10 cellular contexts compared by ENCODE assay signal in the genomic region with DNA sequence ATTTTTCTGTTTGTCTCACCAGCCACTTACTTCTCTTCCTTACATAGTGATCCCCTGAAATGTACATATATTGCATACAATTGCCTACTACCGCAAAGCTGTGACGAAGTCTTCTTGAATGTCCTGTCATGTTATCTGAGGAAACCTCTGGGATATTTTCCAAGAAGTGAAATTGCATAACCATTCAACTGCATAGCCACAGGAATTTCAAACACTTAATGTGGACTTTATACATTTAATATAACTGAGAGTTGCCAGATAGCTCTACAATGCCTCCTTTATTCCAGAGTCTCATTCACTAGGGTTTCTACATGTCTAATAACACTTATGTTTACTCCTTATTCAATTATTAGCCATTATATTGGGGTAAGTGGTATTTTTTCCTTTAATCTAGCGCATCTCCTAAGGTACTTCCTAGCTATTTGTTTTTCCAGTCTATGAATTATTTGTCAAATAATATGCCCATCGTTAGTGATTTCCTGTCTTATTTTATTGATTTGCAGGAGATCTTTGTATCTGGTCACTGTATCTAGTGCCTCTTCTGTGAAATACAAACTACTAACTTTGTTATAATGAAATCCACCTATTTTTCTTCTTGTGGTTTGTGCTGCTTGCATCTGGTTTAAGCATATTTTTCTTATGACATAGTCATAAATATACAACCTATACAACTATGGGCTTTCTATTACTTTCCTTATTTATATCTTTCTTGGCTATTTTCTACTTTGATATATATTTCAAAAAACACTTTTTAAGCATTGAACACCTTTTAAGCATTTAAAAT.
DNase-seq lines count a peak whose midpoint lies in the region; ATAC-seq and TF ChIP-seq lines count a peak whose summit lies in the region.
"Had no signal": no experiment of that assay in that cellular context is flagged by ENCODE, and none has a peak within 500 bp of the region (broad histone marks: within the 10 kb centered on the region; RNA-seq: fewer than 3 reads in every experiment).

No MANE protein-coding gene starts in this region.

- DNase-seq in HCEC 1CT (peak; percentile 86), SJCRH30 (peak; percentile 48 to 87), fibroblast of lung (ENCODE audit: low read depth in 2 of 2) (peak; percentile 99 to 100), smooth muscle cell (lab: John Stamatoyannopoulos, UW; ENCODE audit: unreplicated experiment) (no peak), hypothalamus (lab: John Stamatoyannopoulos, UW) (no peak), heart right ventricle (no peak)
- DNase-seq: anterior cingulate cortex, MM.1S had no signal

- H3K79me2 ChIP-seq in fibroblast of lung (ENCODE audit: control insufficient read depth, insufficient read depth, low read length) (no peaks in the 10 kb centered on the region), smooth muscle cell (ENCODE audit: low read depth) (no peaks in the 10 kb centered on the region)
- H3K79me2 ChIP-seq: parathyroid adenoma had no signal

- intact Hi-C loops in heart right ventricle (cut with DNase I) = no loop called here

- ATAC-seq in HG02885 (IDR thresholded peaks at IDR 0.05; ENCODE audit: poor library complexity, unreplicated experiment) (no peak), heart right ventricle (no peak)

- H3K27ac ChIP-seq in SJCRH30 (peak overlapping the region; percentile 63), fibroblast of lung (ENCODE audit: insufficient read depth, low read length) (peak overlapping the region; percentile 73), smooth muscle cell (ENCODE audit: low read depth) (peak overlapping the region; percentile 87), heart right ventricle (no peak overlapping the region)
- H3K27ac ChIP-seq: parathyroid adenoma had no signal

- WGBS in smooth muscle cell (ENCODE audit: low lambda C conversion rate) = 43% methylated on average over 4 of the region's 4 CpGs
- WGBS in heart right ventricle, 2 donors = 22 to 39% methylated on average over 4 of the region's 4 CpGs

- TF ChIP-seq CTCF in fibroblast of lung (conservative IDR thresholded peaks at IDR 0.05 in 1 of 2, IDR thresholded peaks at IDR 0.05 in 1 of 2; ENCODE audit: low read depth in 1 of 2, low read length in 2 of 2) (no peak), smooth muscle cell (IDR thresholded peaks at IDR 0.05; ENCODE audit: borderline replicate concordance, insufficient read depth, poor library complexity, severe bottlenecking) (no peak), heart right ventricle (IDR thresholded peaks at IDR 0.05) (no peak)

- no peak overlapping the region for H2AFZ ChIP-seq in fibroblast of lung (ENCODE audit: low read length)
- H2AFZ ChIP-seq in smooth muscle cell (ENCODE audit: low read depth) = no peak overlapping the region
- H2AFZ ChIP-seq: parathyroid adenoma had no signal

- H3K4me1 ChIP-seq in SJCRH30 (peaks cover 21% of the 10 kb centered on the region), fibroblast of lung (ENCODE audit: control insufficient read depth, extremely low read depth, insufficient read depth, low read length) (peaks cover 12% of the 10 kb centered on the region), smooth muscle cell (ENCODE audit: low read depth) (peaks cover 20% of the 10 kb centered on the region), heart right ventricle (peaks cover 0 to 3% (median 0%) of the 10 kb centered on the region in 9 donors)
- H3K4me1 ChIP-seq: parathyroid adenoma had no signal

- H3K36me3 ChIP-seq in SJCRH30 (no peaks in the 10 kb centered on the region), fibroblast of lung (ENCODE audit: control insufficient read depth, insufficient read depth, low read length) (no peaks in the 10 kb centered on the region), smooth muscle cell (ENCODE audit: low read depth) (no peaks in the 10 kb centered on the region), heart right ventricle (no peaks in the 10 kb centered on the region)

- peak overlapping the region; percentile 72 for H3K4me2 ChIP-seq in fibroblast of lung (ENCODE audit: extremely low read depth, insufficient read depth, low read length)
- peak overlapping the region; percentile 79 for H3K4me2 ChIP-seq in smooth muscle cell

- no peaks in the 10 kb centered on the region for H4K20me1 ChIP-seq in fibroblast of lung (ENCODE audit: control insufficient read depth, extremely low read depth, insufficient read depth, low read length)
- no peaks in the 10 kb centered on the region for H4K20me1 ChIP-seq in smooth muscle cell (ENCODE audit: low read depth)

- no peaks in the 10 kb centered on the region for H3F3A ChIP-seq in smooth muscle cell (ENCODE audit: low read depth)

- H3K27me3 ChIP-seq in SJCRH30 = no peaks in the 10 kb centered on the region
- H3K27me3 ChIP-seq in fibroblast of lung (ENCODE audit: control insufficient read depth, insufficient read depth, low read length) = no peaks in the 10 kb centered on the region
- H3K27me3 ChIP-seq in smooth muscle cell (ENCODE audit: low read depth) = no peaks in the 10 kb centered on the region
- no peaks in the 10 kb centered on the region for H3K27me3 ChIP-seq in heart right ventricle

- H3K9ac ChIP-seq in fibroblast of lung (ENCODE audit: insufficient read depth, low read length) (no peak overlapping the region), smooth muscle cell (ENCODE audit: low read depth) (peak overlapping the region; percentile 60)
- H3K9ac ChIP-seq: parathyroid adenoma had no signal

- H3K9me3 ChIP-seq in SJCRH30 (replicated peaks) = peaks cover 3% of the 10 kb centered on the region; the same call in 1 of the 2 replicates
- no peaks in the 10 kb centered on the region for H3K9me3 ChIP-seq in fibroblast of lung (ENCODE audit: control insufficient read depth, insufficient read depth, low read depth, low read length)
- H3K9me3 ChIP-seq in smooth muscle cell (replicated peaks; ENCODE audit: low read depth) = no peaks in the 10 kb centered on the region
- peaks cover 0 to 8% (median 0%) of the 10 kb centered on the region in 11 donors for H3K9me3 ChIP-seq in heart right ventricle

- no peak overlapping the region for H3K4me3 ChIP-seq in SJCRH30
- H3K4me3 ChIP-seq in fibroblast of lung (replicated peaks in 1 of 4; ENCODE audit: control extremely low read depth in 1 of 4, insufficient read depth in 1 of 4, low read depth in 3 of 4, low read length in 4 of 4) = peak overlapping the region in 2 of 4 experiments; percentile 29 to 34
- H3K4me3 ChIP-seq in smooth muscle cell = no peak overlapping the region
- H3K4me3 ChIP-seq in heart right ventricle = no peak overlapping the region

Comparison
In these comparisons a context has a peak if more than half of its experiments do, and no peak if none do; other contexts are left out.
1. DNase-seq: peak in HCEC 1CT (single experiment), SJCRH30 (2 of 2) and fibroblast of lung (2 of 2); none in smooth muscle cell (single experiment), hypothalamus (0 of 51) and heart right ventricle (0 of 2).
2. H3K27ac ChIP-seq: peak in SJCRH30 (single experiment), fibroblast of lung (single experiment) and smooth muscle cell (single experiment); none in heart right ventricle (0 of 10).